Comparison of ENCODE assay signal across 27 cellular contexts in the genomic region with DNA sequence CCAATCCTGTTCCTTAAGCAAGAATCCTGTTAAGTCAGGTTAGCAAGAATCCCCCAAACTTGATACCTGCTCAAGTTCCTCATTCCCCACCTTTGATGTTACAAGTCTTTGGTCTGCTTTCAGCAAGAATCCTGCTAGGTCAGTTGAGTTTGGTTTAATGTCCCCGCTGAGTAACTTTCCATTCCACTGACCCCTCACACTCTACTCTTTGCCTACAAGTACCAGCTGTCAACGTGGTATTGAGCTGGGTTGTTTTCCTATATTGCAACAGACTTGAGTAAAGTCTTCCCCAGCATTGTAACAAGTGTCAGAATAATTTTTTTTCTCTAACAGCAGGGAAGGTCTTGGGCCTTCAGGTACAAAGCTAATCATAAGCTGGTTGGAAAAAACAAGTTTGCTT. TPM values are rescaled to one million over a fixed set of nuclear protein-coding genes. Genes with fewer than 3 reads are reported as not detected.
"Had no signal": no experiment of that assay in that cellular context is flagged by ENCODE, and none has a peak within 500 bp of the region (broad histone marks: within the 10 kb centered on the region; RNA-seq: fewer than 3 reads in every experiment).

No MANE protein-coding gene starts in this region.

- H3K36me3 ChIP-seq: breast epithelium, ovary, prostate gland, right atrium auricular region, suprapubic skin, transverse colon had no signal

- H3K27me3 ChIP-seq: breast epithelium, hepatocyte, ovary, right atrium auricular region, transverse colon had no signal

- H3K4me3 ChIP-seq: breast epithelium, hepatocyte, ovary, prostate gland, right atrium auricular region, suprapubic skin, transverse colon had no signal

- H3K4me1 ChIP-seq: breast epithelium had no signal

- H2AFZ ChIP-seq: hepatocyte had no signal

- FAIRE-seq: colon, endothelial cell of umbilical vein had no signal

- H3K27ac ChIP-seq: breast epithelium, hepatocyte, ovary, prostate gland, right atrium auricular region, suprapubic skin, transverse colon had no signal

- H3K4me2 ChIP-seq: hepatocyte had no signal

- H3K9me3 ChIP-seq: breast epithelium, ovary, prostate gland, right atrium auricular region, suprapubic skin, transverse colon had no signal

- DNase-seq: activated B cell treated with CpG ODN at 0.5 μM for 24 hours; activated CD4-positive, alpha-beta T cell treated with anti-CD3 and anti-CD28 coated beads for 36 hours; activated CD4-positive, alpha-beta T cell treated with anti-CD3 and anti-CD28 coated beads, Interleukin-2, amount 50 U/mL, for 4 hours; activated CD8-positive, alpha-beta memory T cell treated with anti-CD3 and anti-CD28 coated beads for 24 hours; activated CD8-positive, alpha-beta memory T cell treated with anti-CD3 and anti-CD28 coated beads, Interleukin-2, amount 50 U/mL, for 4 hours; activated naive CD4-positive, alpha-beta T cell treated with Interleukin-2 at 50 U/mL for 16 hours; activated naive CD8-positive, alpha-beta T cell treated with anti-CD3 and anti-CD28 coated beads, Interleukin-2, amount 10 ng/mL, durations not matched to agents 7 days and 5 days; activated T-cell treated with anti-CD3 and anti-CD28 coated beads, Interleukin-2, amount 50 U/mL, for 24 hours; amniotic stem cell; effector memory CD8-positive, alpha-beta T cell; foreskin melanocyte; glutamatergic neuron; left cardiac atrium; ovary; stimulated activated CD4-positive, alpha-beta T cell treated with anti-CD3 and anti-CD28 coated beads, Interleukin-1b, Interleukin-23, amount 100 ng/mL, for 48 hours; T1000; transverse colon had no signal

- ATAC-seq: activated CD4-positive, alpha-beta T cell treated with anti-CD3 and anti-CD28 coated beads for 36 hours; effector memory CD8-positive, alpha-beta T cell; esophagus mucosa; left cardiac atrium; natural killer cell treated with Interleukin-12 subunit alpha and Interleukin-12 subunit beta and Interleukin-15 and Interleukin-18, amount 100 ng/mL, for 72 hours had no signal

RNA-seq across cellular contexts. Expression of a gene that starts 6.3 kb away (rescaled TPM):
- total RNA-seq: activated B cell treated with CpG ODN at 0.5 μM for 24 hours; activated T-helper 2 cell treated with anti-CD3 and anti-CD28 coated beads, Interferon-gamma antibody, Interleukin-2, Interleukin-4, amounts not matched to agents 10 μg/mL and 5 μg/mL and 100 μg/mL, durations not matched to agents 14 hours and 24 hours and 36 hours had no signal
